In genomic region chr3:59451800-59452741, GRCh38 we compare ENCODE assay signal across 11 cellular contexts.
DNase-seq lines count a peak whose midpoint lies in the region; FAIRE-seq and TF ChIP-seq lines count a peak whose summit lies in the region.
"Had no signal": no experiment of that assay in that cellular context is flagged by ENCODE, and none has a peak within 500 bp of the region (broad histone marks: within the 10 kb centered on the region; RNA-seq: fewer than 3 reads in every experiment).

No MANE protein-coding gene starts in this region.

- H3K27ac ChIP-seq in stomach, result peak overlapping the region in 1 of 5 donors; percentile 51

- no peaks in the 10 kb centered on the region for H3K9me3 ChIP-seq in stomach

- DNase-seq in activated T-cell treated with anti-CD3 and anti-CD28 coated beads, Interleukin-2, amount 50 U/mL, for 24 hours, result no peak
- DNase-seq in activated T-cell treated with anti-CD3 and anti-CD28 coated beads, Interleukin-2, amount 50 U/mL, for 1 hour, result no peak
- DNase-seq in MV-4-11 (lab: John Stamatoyannopoulos, UW), result peak; percentile 10
- peak; percentile 55 for DNase-seq in bronchial epithelial cell (ENCODE audit: low read depth)
- no peak for DNase-seq in DMS79 (lab: John Stamatoyannopoulos, UW)
- DNase-seq in stomach, result no peak
- DNase-seq in foreskin fibroblast, result no peak
- DNase-seq: kidney glomerular epithelial cell, NCI-H1048 had no signal

- no peak for FAIRE-seq in bronchial epithelial cell (lab: Jason Lieb, UNC)
- FAIRE-seq: TTC549 had no signal

- TF ChIP-seq CTCF in bronchial epithelial cell (IDR thresholded peaks at IDR 0.05; ENCODE audit: insufficient read depth, low read length, severe bottlenecking), result no peak
- TF ChIP-seq CTCF in stomach (IDR thresholded peaks at IDR 0.05), result no peak
- no peak for TF ChIP-seq CTCF in foreskin fibroblast (IDR thresholded peaks at IDR 0.05; ENCODE audit: low read depth, low read length)

- intact Hi-C loops in stomach (cut with DNase I; ENCODE audit: low total_unique reads), result no loop called here

- H3K9me3 Mint-ChIP-seq in activated T-cell treated with anti-CD3 and anti-CD28 coated beads, Interleukin-2, amount 50 U/mL, for 24 hours, result peaks cover 17% of the 10 kb centered on the region
- no peaks in the 10 kb centered on the region for H3K9me3 Mint-ChIP-seq in stimulated activated naive CD8-positive, alpha-beta T cell treated with anti-CD3 and anti-CD28 coated beads, Interleukin-15, Interleukin-2, amounts not matched to agents 100 ng/mL and 50 ng/mL, for 24 hours

- no peaks in the 10 kb centered on the region for H3K27me3 ChIP-seq in bronchial epithelial cell (ENCODE audit: control insufficient read depth, insufficient read depth, low read length)
- no peaks in the 10 kb centered on the region for H3K27me3 ChIP-seq in stomach

- H3K36me3 ChIP-seq in bronchial epithelial cell (ENCODE audit: control insufficient read depth, insufficient read depth, low read length) (no peaks in the 10 kb centered on the region), stomach (no peaks in the 10 kb centered on the region)

- no peaks in the 10 kb centered on the region for H3K27me3 Mint-ChIP-seq in activated T-cell treated with anti-CD3 and anti-CD28 coated beads, Interleukin-2, amount 50 U/mL, for 24 hours
- no peaks in the 10 kb centered on the region for H3K27me3 Mint-ChIP-seq in stimulated activated naive CD8-positive, alpha-beta T cell treated with anti-CD3 and anti-CD28 coated beads, Interleukin-15, Interleukin-2, amounts not matched to agents 100 ng/mL and 50 ng/mL, for 24 hours

- H3K27ac Mint-ChIP-seq in activated T-cell treated with anti-CD3 and anti-CD28 coated beads, Interleukin-2, amount 50 U/mL, for 24 hours, result peak overlapping the region; percentile 97
- peak overlapping the region; percentile 95 for H3K27ac Mint-ChIP-seq in stimulated activated naive CD8-positive, alpha-beta T cell treated with anti-CD3 and anti-CD28 coated beads, Interleukin-15, Interleukin-2, amounts not matched to agents 100 ng/mL and 50 ng/mL, for 24 hours

- peaks cover 80% of the 10 kb centered on the region for H3K4me1 Mint-ChIP-seq in activated T-cell treated with anti-CD3 and anti-CD28 coated beads, Interleukin-2, amount 50 U/mL, for 24 hours (ENCODE audit: low read depth)
- peaks cover 75% of the 10 kb centered on the region for H3K4me1 Mint-ChIP-seq in stimulated activated naive CD8-positive, alpha-beta T cell treated with anti-CD3 and anti-CD28 coated beads, Interleukin-15, Interleukin-2, amounts not matched to agents 100 ng/mL and 50 ng/mL, for 24 hours (ENCODE audit: low read depth)

- TF ChIP-seq POLR2A in stomach (IDR thresholded peaks at IDR 0.05), result no peak

- TF ChIP-seq EP300 in stomach (IDR thresholded peaks at IDR 0.05), result no peak

- H3K4me1 ChIP-seq in stomach, result peaks cover 0 to 7% (median 1%) of the 10 kb centered on the region in 4 donors

- H3K4me3 ChIP-seq in bronchial epithelial cell (ENCODE audit: low read depth, low read length), result no peak overlapping the region
- no peak overlapping the region for H3K4me3 ChIP-seq in stomach
- no peak overlapping the region for H3K4me3 ChIP-seq in foreskin fibroblast (ENCODE audit: low read depth in 1 of 2, low read length in 2 of 2)

- H3K36me3 Mint-ChIP-seq in activated T-cell treated with anti-CD3 and anti-CD28 coated beads, Interleukin-2, amount 50 U/mL, for 24 hours (ENCODE audit: low read depth), result peaks cover 7% of the 10 kb centered on the region
- no peaks in the 10 kb centered on the region for H3K36me3 Mint-ChIP-seq in stimulated activated naive CD8-positive, alpha-beta T cell treated with anti-CD3 and anti-CD28 coated beads, Interleukin-15, Interleukin-2, amounts not matched to agents 100 ng/mL and 50 ng/mL, for 24 hours (ENCODE audit: low read depth)

- 71 to 81% (median 75%) methylated on average over 7 of the region's 7 CpGs for WGBS in stomach, 5 donors

- peak overlapping the region; percentile 55 for H3K4me3 Mint-ChIP-seq in activated T-cell treated with anti-CD3 and anti-CD28 coated beads, Interleukin-2, amount 50 U/mL, for 24 hours
- H3K4me3 Mint-ChIP-seq in stimulated activated naive CD8-positive, alpha-beta T cell treated with anti-CD3 and anti-CD28 coated beads, Interleukin-15, Interleukin-2, amounts not matched to agents 100 ng/mL and 50 ng/mL, for 24 hours, result peak overlapping the region; percentile 73

Comparison
In these comparisons a context has a peak if more than half of its experiments do, and no peak if none do; other contexts are left out.
1. DNase-seq: peak in MV-4-11 (single experiment) and bronchial epithelial cell (single experiment); none in activated T-cell treated with anti-CD3 and anti-CD28 coated beads, Interleukin-2, amount 50 U/mL, for 24 hours (single experiment), activated T-cell treated with anti-CD3 and anti-CD28 coated beads, Interleukin-2, amount 50 U/mL, for 1 hour (single experiment), DMS79 (single experiment), stomach (single experiment) and foreskin fibroblast (0 of 2).